ENCODE assay signal across 26 cellular contexts in the genomic region with DNA sequence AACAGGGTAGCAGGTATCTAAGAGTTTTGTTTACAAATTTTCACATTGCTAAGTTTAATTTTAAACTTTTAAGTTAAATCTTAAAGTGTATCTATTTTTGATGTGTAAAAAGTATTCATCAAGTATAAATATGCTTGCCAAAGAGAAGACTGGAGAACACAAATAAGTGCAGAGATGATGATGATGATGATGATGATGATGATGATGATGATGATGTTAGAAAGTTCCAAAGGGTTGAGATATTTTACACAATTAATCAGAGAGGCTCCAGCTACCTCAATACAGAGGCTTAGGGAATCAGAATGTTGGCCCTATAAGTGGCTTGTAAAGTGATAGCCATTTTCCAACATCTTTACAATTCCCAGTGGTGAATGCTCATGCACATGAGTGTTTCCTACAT.
"Had no signal": no experiment of that assay in that cellular context is flagged by ENCODE, and none has a peak within 500 bp of the region (broad histone marks: within the 10 kb centered on the region; RNA-seq: fewer than 3 reads in every experiment).

No MANE protein-coding gene starts in this region.

- DNase-seq: stimulated activated CD4-positive, alpha-beta T cell treated with anti-CD3 and anti-CD28 coated beads, Interleukin-2, amount 100 ng/mL, for 48 hours; stimulated activated CD4-positive, alpha-beta T cell treated with anti-CD3 and anti-CD28 coated beads, Interleukin-4, amount 100 ng/mL, for 1 hour; stimulated activated CD4-positive, alpha-beta T cell treated with anti-CD3 and anti-CD28 coated beads, Interleukin-4, amount 100 ng/mL, for 24 hours; stimulated activated CD4-positive, alpha-beta T cell treated with anti-CD3 and anti-CD28 coated beads, Interleukin-4, amount 100 ng/mL, for 4 hours; stimulated activated CD8-positive, alpha-beta memory T cell treated with anti-CD3 and anti-CD28 coated beads, Interleukin-4, amount 100 ng/mL, for 48 hours; stimulated activated naive B cell treated with anti-CD40 and anti-IgM and Interleukin-4, amounts not matched to agents 10 μg/mL and 1 μg/mL and 100 μg/mL, for 72 hours; stimulated activated naive CD4-positive, alpha-beta T cell; stimulated activated naive CD4-positive, alpha-beta T cell treated with Interleukin-2 at 50 U/mL for 16 hours; stimulated activated naive CD8-positive, alpha-beta T cell treated with anti-CD3 and anti-CD28 coated beads, Interleukin-15, amount 100 ng/mL, for 72 hours; stimulated activated naive CD8-positive, alpha-beta T cell treated with anti-CD3 and anti-CD28 coated beads, Interleukin-15, Interleukin-2, amounts not matched to agents 100 U/mL and 50 U/mL, for 24 hours; stomach; substantia nigra; testis; thyroid gland; tibial artery; transverse colon; trophoblast cell; upper lobe of left lung; upper lobe of right lung; uterus had no signal

- ATAC-seq: stimulated activated effector memory CD8-positive, alpha-beta T cell treated with anti-CD3 and anti-CD28 coated beads, Interleukin-12 subunit alpha, Interleukin-12 subunit beta, amount 100 ng/mL, for 72 hours; stimulated activated memory B cell treated with anti-CD40 and anti-IgM and Interleukin-4, amounts not matched to agents 10 μg/mL and 1 μg/mL and 100 μg/mL, for 72 hours; stimulated activated naive B cell treated with anti-CD40 and anti-IgM and Interleukin-4, amounts not matched to agents 10 μg/mL and 1 μg/mL and 100 μg/mL, for 72 hours; stimulated activated naive CD8-positive, alpha-beta T cell treated with anti-CD3 and anti-CD28 coated beads, Interleukin-15, amount 100 ng/mL, for 72 hours; stimulated activated naive CD8-positive, alpha-beta T cell treated with anti-CD3 and anti-CD28 coated beads, Interleukin-15, Interleukin-2, amounts not matched to agents 100 U/mL and 50 U/mL, for 24 hours; upper lobe of right lung had no signal

- H3K36me3 ChIP-seq: stomach, suprapubic skin, thoracic aorta, thyroid gland, tibial artery, tibial nerve, transverse colon, upper lobe of left lung, upper lobe of right lung, uterus, vagina had no signal

- H3K27ac ChIP-seq: stomach, suprapubic skin, testis, thoracic aorta, thyroid gland, tibial artery, tibial nerve, transverse colon, upper lobe of left lung, upper lobe of right lung, uterus, vagina had no signal

- H3K9me3 ChIP-seq: testis, thyroid gland, uterus, vagina had no signal

- H3K4me1 ChIP-seq: stomach, suprapubic skin, testis, thyroid gland, tibial artery, tibial nerve, transverse colon, upper lobe of left lung, upper lobe of right lung, uterus, vagina had no signal

- H3K4me3 ChIP-seq: stomach, suprapubic skin, testis, thoracic aorta, thyroid gland, tibial artery, tibial nerve, transverse colon, upper lobe of left lung, upper lobe of right lung, uterus, vagina had no signal

- H3K27me3 ChIP-seq: stomach, suprapubic skin, testis, thyroid gland, tibial artery, tibial nerve, transverse colon, upper lobe of left lung, upper lobe of right lung, uterus, vagina had no signal
